Comparison of ENCODE assay signal across 25 cellular contexts in genomic region chr6:149278996-149279395, GRCh38.
"Had no signal": no experiment of that assay in that cellular context is flagged by ENCODE, and none has a peak within 500 bp of the region (broad histone marks: within the 10 kb centered on the region; RNA-seq: fewer than 3 reads in every experiment).

No MANE protein-coding gene starts in this region.

- H3K36me3 ChIP-seq: esophagus squamous epithelium, gastrocnemius medialis, left lung, sigmoid colon had no signal

- H3K4me3 Mint-ChIP-seq: activated CD4-positive, alpha-beta memory T cell treated with anti-CD3 and anti-CD28 coated beads for 36 hours; endodermal cell; mesothelial cell of epicardium; naive thymus-derived CD8-positive, alpha-beta T cell; stimulated activated memory B cell treated with anti-CD40 and anti-IgM and Interleukin-4, amounts not matched to agents 10 μg/mL and 1 μg/mL and 100 μg/mL, for 72 hours; type B pancreatic cell; WTC11 had no signal

- H3K4me1 ChIP-seq: esophagus squamous epithelium, gastrocnemius medialis, sigmoid colon, testis had no signal

- H3K4me1 Mint-ChIP-seq: endodermal cell, mesothelial cell of epicardium, WTC11 had no signal

- H3K27ac ChIP-seq: coronary artery, esophagus squamous epithelium, gastrocnemius medialis, left lung, sigmoid colon, testis had no signal

- DNase-seq: activated CD4-positive, alpha-beta memory T cell treated with anti-CD3 and anti-CD28 coated beads for 36 hours; activated CD4-positive, alpha-beta T cell treated with anti-CD3 and anti-CD28 coated beads for 4 hours; activated effector memory CD4-positive, alpha-beta T cell treated with anti-CD3 and anti-CD28 coated beads, Interleukin-2, amount 50 U/mL, for 16 hours; activated T-cell treated with anti-CD3 and anti-CD28 coated beads, Interleukin-2, amount 50 U/mL, for 48 hours; amygdala; cerebellar nuclear complex; endodermal cell; esophagus squamous epithelium; gastrocnemius medialis; hippocampal formation; kidney glomerular epithelial cell; left lung; naive thymus-derived CD8-positive, alpha-beta T cell; retina; sigmoid colon; stimulated activated CD4-positive, alpha-beta T cell treated with anti-CD3 and anti-CD28 coated beads, Interleukin-15, amount 100 ng/mL, for 24 hours; T-helper 9 cell; testis had no signal

- H3K27ac Mint-ChIP-seq: activated CD4-positive, alpha-beta memory T cell treated with anti-CD3 and anti-CD28 coated beads for 36 hours; endodermal cell; mesothelial cell of epicardium; naive thymus-derived CD8-positive, alpha-beta T cell; progenitor cell of endocrine pancreas; stimulated activated memory B cell treated with anti-CD40 and anti-IgM and Interleukin-4, amounts not matched to agents 10 μg/mL and 1 μg/mL and 100 μg/mL, for 72 hours; type B pancreatic cell; WTC11 had no signal

- H3K4me3 ChIP-seq: coronary artery, esophagus squamous epithelium, gastrocnemius medialis, left lung, sigmoid colon, smooth muscle cell, testis had no signal

- H3K9me3 ChIP-seq: esophagus squamous epithelium, gastrocnemius medialis, left lung, sigmoid colon, testis had no signal

- H3K9me3 Mint-ChIP-seq: activated CD4-positive, alpha-beta memory T cell treated with anti-CD3 and anti-CD28 coated beads for 36 hours; endodermal cell; mesothelial cell of epicardium; naive thymus-derived CD8-positive, alpha-beta T cell; stimulated activated memory B cell treated with anti-CD40 and anti-IgM and Interleukin-4, amounts not matched to agents 10 μg/mL and 1 μg/mL and 100 μg/mL, for 72 hours; type B pancreatic cell; WTC11 had no signal

- H3K27me3 ChIP-seq: gastrocnemius medialis, left lung, sigmoid colon, testis had no signal

- H3K36me3 Mint-ChIP-seq: activated CD4-positive, alpha-beta memory T cell treated with anti-CD3 and anti-CD28 coated beads for 36 hours; mesothelial cell of epicardium; naive thymus-derived CD8-positive, alpha-beta T cell; stimulated activated memory B cell treated with anti-CD40 and anti-IgM and Interleukin-4, amounts not matched to agents 10 μg/mL and 1 μg/mL and 100 μg/mL, for 72 hours; type B pancreatic cell; WTC11 had no signal

- ATAC-seq: gastrocnemius medialis; left lung; naive thymus-derived CD8-positive, alpha-beta T cell; stimulated activated memory B cell treated with anti-CD40 and anti-IgM and Interleukin-4, amounts not matched to agents 10 μg/mL and 1 μg/mL and 100 μg/mL, for 72 hours; WTC11 had no signal

- H3K27me3 Mint-ChIP-seq: activated CD4-positive, alpha-beta memory T cell treated with anti-CD3 and anti-CD28 coated beads for 36 hours; naive thymus-derived CD8-positive, alpha-beta T cell; stimulated activated memory B cell treated with anti-CD40 and anti-IgM and Interleukin-4, amounts not matched to agents 10 μg/mL and 1 μg/mL and 100 μg/mL, for 72 hours had no signal
